ENCODE assay signal across 1 cellular context in genomic region chr4:160038560-160038959, GRCh38.
TF ChIP-seq lines count a peak whose summit lies in the region.

No MANE protein-coding gene starts in this region.

TF ChIP-seq in SK-N-SH, 30 proteins besides CTCF, POLR2A, EP300 and RAD21 (continued from another document):
- TF ChIP-seq SIN3A (IDR thresholded peaks at IDR 0.05; ENCODE audit: borderline replicate concordance, low read depth, low read length) (no peak), TAF1 (IDR thresholded peaks at IDR 0.05; ENCODE audit: borderline replicate concordance, low read depth, low read length) (no peak), TEAD4 (IDR thresholded peaks at IDR 0.05; ENCODE audit: borderline replicate concordance, insufficient read depth) (no peak)
TF ChIP-seq in SK-N-SH: peak in this region for 0.
